8 cellular contexts compared by ENCODE assay signal in the genomic region with DNA sequence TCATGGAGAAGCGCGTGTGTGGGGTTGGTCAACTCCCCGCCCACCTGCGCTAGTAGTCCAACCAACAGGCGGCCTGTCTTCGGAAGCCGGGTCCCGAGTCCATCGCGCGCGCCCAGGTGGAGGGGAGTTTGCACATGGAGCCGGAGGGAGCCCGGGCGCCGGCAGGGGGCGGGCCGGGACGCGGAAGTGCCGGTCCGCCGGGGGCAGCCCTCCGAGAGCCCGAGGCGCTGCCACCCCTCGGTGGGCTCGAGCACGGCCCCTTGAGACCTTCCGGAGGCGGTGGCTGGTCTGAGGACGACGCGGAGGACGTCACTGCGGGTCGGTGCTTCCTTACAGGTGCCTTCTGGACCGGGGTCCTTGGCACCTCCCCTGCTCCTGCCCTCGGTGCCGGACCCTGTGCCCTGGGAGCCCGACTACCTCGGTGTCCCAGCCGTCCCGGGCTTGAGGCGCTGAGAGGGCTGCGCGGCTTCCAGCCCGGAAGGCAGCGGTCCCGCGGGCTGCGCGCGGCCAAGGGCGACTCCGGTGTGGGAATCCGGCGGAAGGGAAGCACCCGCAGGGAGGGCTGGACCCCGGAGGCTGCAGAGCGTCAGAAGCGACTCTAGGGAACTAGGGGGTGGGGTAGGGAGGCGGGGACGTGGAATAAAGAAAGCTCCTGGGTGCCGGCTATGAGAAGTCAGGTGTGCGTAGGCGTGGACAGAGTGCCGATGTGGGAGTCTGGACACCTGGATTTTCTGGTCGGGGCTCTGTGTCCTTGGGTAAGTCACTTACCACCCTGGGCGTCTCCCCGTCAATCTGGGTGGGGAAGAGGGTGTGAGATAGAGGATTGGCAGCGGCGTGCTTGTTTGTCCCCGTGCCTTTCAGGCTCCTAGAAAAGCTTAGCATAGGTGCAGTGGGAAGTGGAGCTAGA.
DNase-seq lines count a peak whose midpoint lies in the region; ATAC-seq lines count a peak whose summit lies in the region.

No MANE protein-coding gene starts in this region.

- ATAC-seq in HG02610 (IDR thresholded peaks at IDR 0.05; ENCODE audit: unreplicated experiment), result no peak

- no peak overlapping the region for H3K9ac ChIP-seq in mucosa of rectum (ENCODE audit: low read depth in 1 of 2, low read length in 2 of 2)

- no peaks in the 10 kb centered on the region for H3K36me3 ChIP-seq in mucosa of rectum (ENCODE audit: control insufficient read depth in 2 of 2, insufficient read depth in 2 of 2, low read length in 2 of 2)

- peaks cover 2 to 6% of the 10 kb centered on the region in 2 donors for H3K27me3 ChIP-seq in mucosa of rectum (ENCODE audit: control insufficient read depth in 2 of 2, insufficient read depth in 2 of 2, low read length in 2 of 2)

- H3K27ac ChIP-seq in mucosa of rectum (ENCODE audit: low read depth in 2 of 2, low read length in 2 of 2), result no peak overlapping the region

- DNase-seq in COLO668 (lab: John Stamatoyannopoulos, UW; ENCODE audit: unreplicated experiment), result peak; percentile 88
- peak; percentile 92 for DNase-seq in NCI-H146 (lab: John Stamatoyannopoulos, UW)
- peak; percentile 25 for DNase-seq in cerebellar cortex (ENCODE audit: low spot score)
- DNase-seq in SW 1271 (lab: John Stamatoyannopoulos, UW), result no peak
- no peak for DNase-seq in stimulated activated naive CD4-positive, alpha-beta T cell (lab: John Stamatoyannopoulos, UW)
- no peak for DNase-seq in hepatic stellate cell (ENCODE audit: low spot score)

- no peaks in the 10 kb centered on the region for H3K4me1 ChIP-seq in mucosa of rectum (ENCODE audit: control insufficient read depth in 2 of 2, insufficient read depth in 2 of 2, low read length in 2 of 2)

- H3K4me3 ChIP-seq in mucosa of rectum (ENCODE audit: low read length in 2 of 2), result peak overlapping the region; percentile 21 to 39

- H3K9me3 ChIP-seq in mucosa of rectum (ENCODE audit: control insufficient read depth in 2 of 2, low read length in 2 of 2), result no peaks in the 10 kb centered on the region

Comparison
In these comparisons a context has a peak if more than half of its experiments do, and no peak if none do; other contexts are left out.
1. DNase-seq: peak in COLO668 (single experiment), NCI-H146 (single experiment) and cerebellar cortex (single experiment); none in SW 1271 (0 of 2), stimulated activated naive CD4-positive, alpha-beta T cell (0 of 6) and hepatic stellate cell (single experiment).